Comparison of ENCODE assay signal across 1 cellular context in genomic region chr6:3746696-3747095, GRCh38.
TF ChIP-seq lines count a peak whose summit lies in the region.

No MANE protein-coding gene starts in this region.

TF ChIP-seq in A549, 52 proteins besides CTCF, POLR2A, EP300 and RAD21 (continued from another document):
- TF ChIP-seq RCOR1 (IDR thresholded peaks at IDR 0.05; ENCODE audit: low read depth, low read length), result no peak
- no peak for TF ChIP-seq TFCP2L1 (CRISPR knock-in tag; IDR thresholded peaks at IDR 0.05)
- TF ChIP-seq JUN (IDR thresholded peaks at IDR 0.05), result no peak
- no peak for TF ChIP-seq HDAC2 (IDR thresholded peaks at IDR 0.05)
- no peak for TF ChIP-seq FOXS1 (CRISPR knock-in tag; IDR thresholded peaks at IDR 0.05)
- no peak for TF ChIP-seq CEBPB (IDR thresholded peaks at IDR 0.05)
- TF ChIP-seq HEYL (CRISPR knock-in tag; IDR thresholded peaks at IDR 0.05), result no peak
- TF ChIP-seq REST (IDR thresholded peaks at IDR 0.05), result no peak
- no peak for TF ChIP-seq RARB (CRISPR knock-in tag; IDR thresholded peaks at IDR 0.05)
- TF ChIP-seq FOSB (CRISPR knock-in tag; IDR thresholded peaks at IDR 0.05), result no peak
- no peak for TF ChIP-seq CBX8 (IDR thresholded peaks at IDR 0.05)
